Comparison of ENCODE assay signal across 8 cellular contexts in genomic region chr6:31736026-31736767, GRCh38. TPM values are rescaled to one million over a fixed set of nuclear protein-coding genes. Genes with fewer than 3 reads are reported as not detected.
A peak's percentile ranks its signal among the peaks of the same experiment; 100 is the strongest.
DNase-seq lines count a peak whose midpoint lies in the region; FAIRE-seq and TF ChIP-seq lines count a peak whose summit lies in the region.

CLIC1 (minus strand) TSS chr6:31736530; CDS start chr6:31736300, 230 bp downstream.

- peaks cover 64 to 71% (median 68%) of the 10 kb centered on the region in 10 experiments for H3K4me1 ChIP-seq in BLaER1 treated with 17β-estradiol and CSF1 and Interleukin-3, amounts not matched to agents 10 nM and 100 nM
- peaks cover 42% of the 10 kb centered on the region for H3K4me1 ChIP-seq in keratinocyte (ENCODE audit: control insufficient read depth, extremely low read depth, insufficient read depth, low read length)

- dilution Hi-C loops in keratinocyte (cut with MboI; ENCODE audit: extremely low pct_ligation_motif_present, low sequenced_read_pairs) = no loop called here

- DNase-seq in H4 (ENCODE audit: low spot score) (peak; percentile 87), NCI-H226 (peak; percentile 89), keratinocyte (ENCODE audit: low read depth, low spot score) (peak; percentile 59), HPDE6-E6E7 (ENCODE audit: extremely low spot score) (no peak)
- DNase-seq in activated CD4-positive, CD25-positive, alpha-beta regulatory T cell treated with anti-CD3 and anti-CD28 coated beads, Interleukin-2, amount 50 U/mL, for 16 hours (ENCODE audit: low read depth, low spot score) = peak; percentile 52
- DNase-seq in central memory CD4-positive, alpha-beta T cell = peak; percentile 47
- peak; percentile 65 to 80 for DNase-seq in stimulated activated CD4-positive, alpha-beta T cell treated with anti-CD3 and anti-CD28 coated beads, Interleukin-15, amount 100 ng/mL, for 48 hours (ENCODE audit: low read depth in 2 of 2)

- peak within 1 kb of the TSS; percentile 81 to 100 (median 97) for H3K27ac ChIP-seq in BLaER1 treated with 17β-estradiol and CSF1 and Interleukin-3, amounts not matched to agents 10 nM and 100 nM
- H3K27ac ChIP-seq in keratinocyte (ENCODE audit: control insufficient read depth, insufficient read depth, low read length) = peak within 1 kb of the TSS; percentile 96

- no peaks in the 10 kb centered on the region for H3K9me3 ChIP-seq in BLaER1 treated with 17β-estradiol and CSF1 and Interleukin-3, amounts not matched to agents 10 nM and 100 nM (replicated peaks in 1 of 11)
- H3K9me3 ChIP-seq in keratinocyte (ENCODE audit: control insufficient read depth, low read depth, low read length) = no peaks in the 10 kb centered on the region

- no peaks in the 10 kb centered on the region for H3K27me3 ChIP-seq in BLaER1 treated with 17β-estradiol and CSF1 and Interleukin-3, amounts not matched to agents 10 nM and 100 nM
- no peaks in the 10 kb centered on the region for H3K27me3 ChIP-seq in keratinocyte (ENCODE audit: control insufficient read depth, extremely low read depth, insufficient read depth, low read length)

- H3K4me2 ChIP-seq in BLaER1 treated with 17β-estradiol and CSF1 and Interleukin-3, amounts not matched to agents 10 nM and 100 nM = peak within 1 kb of the TSS; percentile 93 to 100 (median 99)
- peak within 1 kb of the TSS; percentile 84 for H3K4me2 ChIP-seq in keratinocyte (ENCODE audit: control insufficient read depth, extremely low read depth, insufficient read depth, low read depth, low read length)

- peak within 1 kb of the TSS; percentile 67 for H2AFZ ChIP-seq in keratinocyte (ENCODE audit: control insufficient read depth, low read length)

- H3K4me3 ChIP-seq in BLaER1 treated with 17β-estradiol and CSF1 and Interleukin-3, amounts not matched to agents 10 nM and 100 nM = peak within 1 kb of the TSS; percentile 75 to 98 (median 89)
- H3K4me3 ChIP-seq in keratinocyte (ENCODE audit: control insufficient read depth in 2 of 3, extremely low read depth in 1 of 3, insufficient read depth in 2 of 3, low read depth in 1 of 3, low read length in 3 of 3) = peak within 1 kb of the TSS; percentile 62 to 88 (median 66)

- peaks cover 9 to 39% (median 31%) of the 10 kb centered on the region in 11 experiments; a peak in 19 of 22 replicates for H4K20me1 ChIP-seq in BLaER1 treated with 17β-estradiol and CSF1 and Interleukin-3, amounts not matched to agents 10 nM and 100 nM
- peaks cover 14% of the 10 kb centered on the region for H4K20me1 ChIP-seq in keratinocyte (ENCODE audit: control insufficient read depth, extremely low read depth, insufficient read depth, low read length)

- TF ChIP-seq CTCF in keratinocyte (optimal IDR thresholded peaks at IDR 0.05 in 1 of 3, IDR thresholded peaks at IDR 0.05 in 1 of 3, conservative IDR thresholded peaks at IDR 0.05 in 1 of 3; ENCODE audit: extremely low read depth in 1 of 3, insufficient read depth in 2 of 3, low read length in 3 of 3) = no peak

- H3K9ac ChIP-seq in BLaER1 treated with 17β-estradiol and CSF1 and Interleukin-3, amounts not matched to agents 10 nM and 100 nM = peak within 1 kb of the TSS; percentile 88 to 97 (median 92)
- H3K9ac ChIP-seq in keratinocyte (ENCODE audit: control insufficient read depth, extremely low read depth, insufficient read depth, low read length) = peak within 1 kb of the TSS; percentile 90

- no peak for FAIRE-seq in keratinocyte (lab: Jason Lieb, UNC)

- peaks cover 39% of the 10 kb centered on the region for H3K79me2 ChIP-seq in keratinocyte (ENCODE audit: control insufficient read depth, insufficient read depth, low read length)

- H3K36me3 ChIP-seq in BLaER1 treated with 17β-estradiol and CSF1 and Interleukin-3, amounts not matched to agents 10 nM and 100 nM = peaks cover 31 to 37% (median 34%) of the 10 kb centered on the region in 11 experiments
- H3K36me3 ChIP-seq in keratinocyte (ENCODE audit: control insufficient read depth in 2 of 2, extremely low read depth in 1 of 2, insufficient read depth in 2 of 2, low read length in 2 of 2) = peaks cover 21 to 34% of the 10 kb centered on the region in 2 experiments

- peaks cover 2% of the 10 kb centered on the region for H3K9me1 ChIP-seq in keratinocyte (ENCODE audit: control insufficient read depth, extremely low read depth, insufficient read depth, low read length)

RNA-seq across cellular contexts. Expression of gene CLIC1, which starts in this region (rescaled TPM):
- total RNA-seq in H4 (2014; rRNA removed; shearing (Covaris generic)) = 710 and 730 TPM in 2 replicates
- 759 to 873 TPM (median 832 TPM) in 3 replicates for polyA plus RNA-seq in keratinocyte
- polyA plus RNA-seq in keratinocyte (2011; ENCODE audit: low read depth) = 179 TPM
- polyA plus RNA-seq in keratinocyte (2011; cell fraction: cytosol; rRNA removed) = 745 and 872 TPM in 2 replicates
- 529 and 614 TPM in 2 replicates for polyA plus RNA-seq in keratinocyte (2011; cell fraction: nucleus; rRNA removed)
- 410 and 713 TPM in 2 replicates for polyA plus RNA-seq in keratinocyte (2012; ENCODE audit: low replicate concordance)
- 523 to 625 TPM (median 598 TPM) in 3 replicates for polyA minus RNA-seq in keratinocyte
- 418 TPM for polyA minus RNA-seq in keratinocyte (2011; cell fraction: cytosol; rRNA and poly(A)+ RNA removed)
- polyA minus RNA-seq in keratinocyte (2011; cell fraction: nucleus; rRNA and poly(A)+ RNA removed) = 155 and 178 TPM in 2 replicates
